Comparison of ENCODE assay signal across 8 cellular contexts in genomic region chr20:58192567-58192966, GRCh38.
DNase-seq lines count a peak whose midpoint lies in the region; ATAC-seq and TF ChIP-seq lines count a peak whose summit lies in the region.

No MANE protein-coding gene starts in this region.

- H3K4me3 ChIP-seq in GM12875 (ENCODE audit: low read depth, low read length), result no peak overlapping the region

- TF ChIP-seq CTCF in GM12875 (IDR thresholded peaks at IDR 0.05; ENCODE audit: borderline replicate concordance, insufficient read depth, low read depth, low read length), result peak; percentile 95

- no peak for ATAC-seq in GM21381 (IDR thresholded peaks at IDR 0.05; ENCODE audit: unreplicated experiment)
- no peak for ATAC-seq in GM18868 (IDR thresholded peaks at IDR 0.05; ENCODE audit: unreplicated experiment)

- peak; percentile 41 for DNase-seq in T-helper 9 cell
- DNase-seq in effector CD4-positive, alpha-beta T cell, result peak; percentile 17
- DNase-seq in stimulated activated CD4-positive, alpha-beta T cell treated with anti-CD3 and anti-CD28 coated beads, Interleukin-1b, Interleukin-23, amount 100 ng/mL, for 48 hours, result peak; percentile 38
- DNase-seq in Ammon's horn (ENCODE audit: low spot score), result no peak
- DNase-seq in cerebellar nuclear complex (lab: John Stamatoyannopoulos, UW), result no peak

Comparison
In these comparisons a context has a peak if more than half of its experiments do, and no peak if none do; other contexts are left out.
1. DNase-seq: peak in T-helper 9 cell (single experiment), effector CD4-positive, alpha-beta T cell (single experiment) and stimulated activated CD4-positive, alpha-beta T cell treated with anti-CD3 and anti-CD28 coated beads, Interleukin-1b, Interleukin-23, amount 100 ng/mL, for 48 hours (single experiment); none in Ammon's horn (single experiment) and cerebellar nuclear complex (0 of 2).